Comparison of ENCODE assay signal across 9 cellular contexts in the genomic region with DNA sequence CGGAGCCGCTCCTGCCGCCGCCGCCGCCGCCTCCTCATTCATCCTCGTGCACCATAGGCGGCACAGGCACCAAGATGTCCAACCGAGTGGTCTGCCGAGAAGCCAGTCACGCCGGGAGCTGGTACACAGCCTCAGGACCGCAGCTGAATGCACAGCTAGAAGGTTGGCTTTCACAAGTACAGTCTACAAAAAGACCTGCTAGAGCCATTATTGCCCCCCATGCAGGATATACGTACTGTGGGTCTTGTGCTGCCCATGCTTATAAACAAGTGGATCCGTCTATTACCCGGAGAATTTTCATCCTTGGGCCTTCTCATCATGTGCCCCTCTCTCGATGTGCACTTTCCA. TPM values are rescaled to one million over a fixed set of nuclear protein-coding genes. Genes with fewer than 3 reads are reported as not detected.
DNase-seq lines count a peak whose midpoint lies in the region; ATAC-seq and TF ChIP-seq lines count a peak whose summit lies in the region.
"Not testable (repeated sequence)": the region's sequence is repeated elsewhere in the genome, so short reads cannot be mapped to it uniquely, and the experiment has no call there.
"Had no signal": no experiment of that assay in that cellular context is flagged by ENCODE, and none has a peak within 500 bp of the region (broad histone marks: within the 10 kb centered on the region; RNA-seq: fewer than 3 reads in every experiment).

No MANE protein-coding gene starts in this region.

- dilution Hi-C loops in mammary epithelial cell (cut with HindIII; ENCODE audit: low sequenced_read_pairs) = loop anchor here (25.0 kb wide), 1 partner anchor 382 kb away; no protein-coding TSS in a partner anchor

- peak overlapping the region; percentile 55 to 94 (median 81) for H3K27ac Mint-ChIP-seq in naive thymus-derived CD4-positive, alpha-beta T cell

- not testable (repeated sequence) for DNase-seq in HCT116 (ENCODE audit: low read depth, low spot score); Panc1 (ENCODE audit: low read depth, low spot score); activated T-cell treated with anti-CD3 and anti-CD28 coated beads, Interleukin-2, amount 50 U/mL, for 4 hours; mammary epithelial cell; naive thymus-derived CD4-positive, alpha-beta T cell; spleen

- WGBS in mammary epithelial cell (ENCODE audit: low coverage, missing lambda C conversion rate) = 22% methylated on average over 8 of the region's 18 CpGs
- 25 to 30% methylated on average over 3 to 5 of the region's 18 CpGs for WGBS in gastroesophageal sphincter (ENCODE audit: low coverage in 1 of 2), 2 donors
- 17 to 36% (median 26%) methylated on average over 4 to 10 of the region's 18 CpGs for WGBS in spleen, 5 donors

- H2AFZ ChIP-seq in ACC112 (ENCODE audit: low read length, unreplicated experiment); HCT116 (ENCODE audit: low read depth, low read length, poor library complexity, severe bottlenecking): not testable (repeated sequence)
- H2AFZ ChIP-seq in mammary epithelial cell (ENCODE audit: low read depth, low read length) = peak overlapping the region; percentile 73

- intact Hi-C loops in HCT116 (cut with micrococcal nuclease); Panc1 (cut with micrococcal nuclease; ENCODE audit: unreplicated experiment); mammary epithelial cell (cut with micrococcal nuclease); spleen (cut with DNase I; ENCODE audit: low total_unique reads): not testable (repeated sequence)
- intact Hi-C loops in naive thymus-derived CD4-positive, alpha-beta T cell (cut with micrococcal nuclease) = loop anchor here in 1 of 2 donors (5.0 kb wide), 1 partner anchor 1243 kb away; no protein-coding TSS in a partner anchor

- RAD21 ChIA-PET in HCT116 (lab: Charles Lee; ENCODE audit: low non-redundant PET in 1 of 2, low total read pairs in 2 of 2, uncharacterized antibody in 2 of 2, unreplicated experiment in 2 of 2) = not testable (repeated sequence)

- TF ChIP-seq EP300 in gastroesophageal sphincter (IDR thresholded peaks at IDR 0.05) = not testable (repeated sequence)

- H3K27me3 ChIP-seq in ACC112 (ENCODE audit: insufficient read depth, low read length); HCT116 (ENCODE audit: insufficient read depth, low read length); Panc1 (ENCODE audit: control insufficient read depth, insufficient read depth, low read length); mammary epithelial cell (ENCODE audit: insufficient read depth, low read length); gastroesophageal sphincter; naive thymus-derived CD4-positive, alpha-beta T cell (ENCODE audit: control insufficient read depth in 2 of 2, insufficient read depth in 2 of 2, low read length in 2 of 2): not testable (repeated sequence)
- H3K27me3 ChIP-seq in spleen (replicated peaks in 1 of 7) = peaks cover 0 to 26% (median 7%) of the 10 kb centered on the region in 7 donors

- not testable (repeated sequence) for H3K9me3 ChIP-seq in HCT116 (ENCODE audit: control insufficient read depth in 1 of 2, insufficient read depth in 1 of 2, low read depth in 1 of 2, low read length in 2 of 2); Panc1 (ENCODE audit: control insufficient read depth, insufficient read depth, low read depth, low read length); mammary epithelial cell (replicated peaks; ENCODE audit: insufficient read depth, low read length); gastroesophageal sphincter; naive thymus-derived CD4-positive, alpha-beta T cell (ENCODE audit: control insufficient read depth in 2 of 3, low read length in 3 of 3); spleen

- CTCF ChIA-PET in HCT116 (lab: Charles Lee); Panc1 (lab: Charles Lee); mammary epithelial cell (lab: Charles Lee; ENCODE audit: low non-redundant PET); naive thymus-derived CD4-positive, alpha-beta T cell (lab: Charles Lee): not testable (repeated sequence)

- H3K27ac ChIP-seq in ACC112 (ENCODE audit: low read depth, low read length); HCT116 (ENCODE audit: low read depth, low read length); Panc1 (ENCODE audit: low read length); mammary epithelial cell (ENCODE audit: insufficient read depth, low read depth, low read length); naive thymus-derived CD4-positive, alpha-beta T cell (ENCODE audit: low read depth, low read length): not testable (repeated sequence)
- H3K27ac ChIP-seq in gastroesophageal sphincter = peak overlapping the region in 2 of 4 donors; percentile 77 to 84
- peak overlapping the region in 1 of 8 donors; percentile 71 for H3K27ac ChIP-seq in spleen

- POLR2A ChIA-PET in HCT116 (lab: Charles Lee); Panc1 (lab: Charles Lee): not testable (repeated sequence)
- POLR2A ChIA-PET in naive thymus-derived CD4-positive, alpha-beta T cell (lab: Charles Lee) = interaction anchor here (0.7 kb wide), 1 partner anchor 38 kb away, joined by 3 read pairs; no protein-coding TSS in a partner anchor

- not testable (repeated sequence) for H4K20me1 ChIP-seq in HCT116 (ENCODE audit: insufficient read depth); mammary epithelial cell (ENCODE audit: insufficient read depth, low read length)

- not testable (repeated sequence) for BruUV-seq in HCT116 (replicated peaks; lab: Mats Ljungman, UMichigan); Panc1 (replicated peaks; lab: Mats Ljungman, UMichigan); mammary epithelial cell (replicated peaks; lab: Mats Ljungman, UMichigan)

- not testable (repeated sequence) for TF ChIP-seq RAD21 in HCT116 (IDR thresholded peaks at IDR 0.05; ENCODE audit: low read depth)

- not testable (repeated sequence) for TF ChIP-seq POLR2A in HCT116 (IDR thresholded peaks at IDR 0.05; ENCODE audit: borderline replicate concordance, extremely low read depth, insufficient read depth, insufficient read length); gastroesophageal sphincter (IDR thresholded peaks at IDR 0.05); spleen (IDR thresholded peaks at IDR 0.05)

- H3K4me1 Mint-ChIP-seq in activated T-cell treated with anti-CD3 and anti-CD28 coated beads, Interleukin-2, amount 50 U/mL, for 4 hours (ENCODE audit: low read depth) = peaks cover 24% of the 10 kb centered on the region
- H3K4me1 Mint-ChIP-seq in naive thymus-derived CD4-positive, alpha-beta T cell = peaks cover 16 to 41% (median 38%) of the 10 kb centered on the region in 7 donors

- not testable (repeated sequence) for H3K79me2 ChIP-seq in ACC112 (ENCODE audit: control insufficient read depth, insufficient read depth, low read length, unreplicated experiment); HCT116 (ENCODE audit: insufficient read depth, low read length); mammary epithelial cell (ENCODE audit: insufficient read depth, low read length)

- peak overlapping the region; percentile 82 for H3K4me3 Mint-ChIP-seq in activated T-cell treated with anti-CD3 and anti-CD28 coated beads, Interleukin-2, amount 50 U/mL, for 4 hours
- H3K4me3 Mint-ChIP-seq in naive thymus-derived CD4-positive, alpha-beta T cell = peak overlapping the region; percentile 79 to 93 (median 88)

- H3K4me3 ChIP-seq in ACC112 (ENCODE audit: low read depth, low read length) (peak overlapping the region; percentile 62), HCT116 (replicated peaks in 1 of 2; ENCODE audit: low read depth in 1 of 2, low read length in 2 of 2) (peak overlapping the region; percentile 38 to 56), Panc1 (ENCODE audit: low read depth in 2 of 2, low read length in 2 of 2) (peak overlapping the region; percentile 25 to 54), mammary epithelial cell (replicated peaks in 1 of 3; ENCODE audit: insufficient read depth in 1 of 3, low read depth in 2 of 3, low read length in 3 of 3) (peak overlapping the region in 1 of 3 experiments; percentile 43), gastroesophageal sphincter (peak overlapping the region; percentile 64 to 71), spleen (peak overlapping the region in 5 of 8 donors; percentile 16 to 67 (median 42))
- peak overlapping the region; percentile 41 for H3K4me3 ChIP-seq in naive thymus-derived CD4-positive, alpha-beta T cell (ENCODE audit: low read length)

- H3K4me2 ChIP-seq in HCT116 (ENCODE audit: low read length) = peak overlapping the region; percentile 87
- H3K4me2 ChIP-seq in mammary epithelial cell (ENCODE audit: insufficient read depth, low read depth, low read length) = peak overlapping the region; percentile 56

- not testable (repeated sequence) for TF ChIP-seq CTCF in HCT116 (IDR thresholded peaks at IDR 0.05 in 2 of 3, conservative IDR thresholded peaks at IDR 0.05 in 1 of 3; ENCODE audit: borderline replicate concordance in 1 of 3, insufficient read depth in 1 of 3, low read depth in 2 of 3, low read length in 2 of 3); Panc1 (IDR thresholded peaks at IDR 0.05); mammary epithelial cell (conservative IDR thresholded peaks at IDR 0.05 in 1 of 2, IDR thresholded peaks at IDR 0.05 in 1 of 2; ENCODE audit: extremely low read depth in 1 of 2, insufficient read depth in 1 of 2, low read depth in 1 of 2, low read length in 2 of 2); gastroesophageal sphincter (IDR thresholded peaks at IDR 0.05); spleen (IDR thresholded peaks at IDR 0.05 in 8 of 11, conservative IDR thresholded peaks at IDR 0.05 in 3 of 11)

- not testable (repeated sequence) for H3K4me1 ChIP-seq in ACC112 (ENCODE audit: control insufficient read depth, insufficient read depth, low read length, unreplicated experiment); Panc1 (ENCODE audit: control insufficient read depth, insufficient read depth, low read length)
- H3K4me1 ChIP-seq in HCT116 (ENCODE audit: control insufficient read depth in 1 of 2, insufficient read depth in 2 of 2, low read length in 2 of 2) (peaks cover 16 to 35% of the 10 kb centered on the region in 2 experiments), mammary epithelial cell (ENCODE audit: insufficient read depth, low read length) (peaks cover 28% of the 10 kb centered on the region), gastroesophageal sphincter (peaks cover 0 to 32% (median 0%) of the 10 kb centered on the region in 3 donors), spleen (peaks cover 10 to 45% (median 19%) of the 10 kb centered on the region in 6 donors)
- peaks cover 12 to 13% of the 10 kb centered on the region in 2 donors for H3K4me1 ChIP-seq in naive thymus-derived CD4-positive, alpha-beta T cell (ENCODE audit: control insufficient read depth in 2 of 2, insufficient read depth in 2 of 2, low read length in 2 of 2)

- H3K9ac ChIP-seq in HCT116 (ENCODE audit: low read length) = peak overlapping the region; percentile 50
- not testable (repeated sequence) for H3K9ac ChIP-seq in mammary epithelial cell (ENCODE audit: insufficient read depth, low read length)

- H3K9me3 Mint-ChIP-seq in activated T-cell treated with anti-CD3 and anti-CD28 coated beads, Interleukin-2, amount 50 U/mL, for 4 hours; naive thymus-derived CD4-positive, alpha-beta T cell: not testable (repeated sequence)

- ATAC-seq in HCT116; Panc1; activated T-cell treated with anti-CD3 and anti-CD28 coated beads, Interleukin-2, amount 50 U/mL, for 4 hours; gastroesophageal sphincter; naive thymus-derived CD4-positive, alpha-beta T cell: not testable (repeated sequence)

- H3K9me2 ChIP-seq in HCT116 (ENCODE audit: insufficient read depth) = not testable (repeated sequence)

- not testable (repeated sequence) for H3K27me3 Mint-ChIP-seq in activated T-cell treated with anti-CD3 and anti-CD28 coated beads, Interleukin-2, amount 50 U/mL, for 4 hours (ENCODE audit: low read depth); naive thymus-derived CD4-positive, alpha-beta T cell

- in situ Hi-C loops in Panc1 (cut with HindIII; ENCODE audit: low pct_unique_long_range_greater_than_20kb, low sequenced_read_pairs); mammary epithelial cell (cut with MboI; ENCODE audit: low sequenced_read_pairs in 2 of 2): not testable (repeated sequence)

- H3K36me3 ChIP-seq in ACC112 (ENCODE audit: insufficient read depth, low read length); HCT116 (ENCODE audit: control insufficient read depth in 1 of 2, insufficient read depth in 2 of 2, low read length in 2 of 2); Panc1 (ENCODE audit: control insufficient read depth, insufficient read depth, low read length); mammary epithelial cell (ENCODE audit: insufficient read depth, low read length); gastroesophageal sphincter; naive thymus-derived CD4-positive, alpha-beta T cell (ENCODE audit: control insufficient read depth in 2 of 3, insufficient read depth in 3 of 3, low read length in 3 of 3); spleen: not testable (repeated sequence)

- not testable (repeated sequence) for H3K36me3 Mint-ChIP-seq in activated T-cell treated with anti-CD3 and anti-CD28 coated beads, Interleukin-2, amount 50 U/mL, for 4 hours (ENCODE audit: insufficient read depth); naive thymus-derived CD4-positive, alpha-beta T cell

RNA-seq across cellular contexts. Expression of gene CBR3, which starts 4.5 kb away (rescaled TPM):
- total RNA-seq in HCT116 (2021; ENCODE audit: unreplicated experiment) (1.7 TPM), Panc1 (2021; ENCODE audit: unreplicated experiment) (1.6 TPM), mammary epithelial cell (1 to 10 TPM; 1.2 to 5.8 TPM), gastroesophageal sphincter (10 to 100 TPM in 3 of 4 donors, 1 to 10 TPM in 1; 9.6 to 20.9 (median 14.0) TPM), spleen (1 to 10 TPM; 1.4 to 3.4 (median 2.9) TPM)
- polyA plus RNA-seq in HCT116 (2012) = 0.72 and 1.9 TPM in 2 replicates
- 2.8 TPM for polyA plus RNA-seq in Panc1 (2012; ENCODE audit: insufficient read length)
- 1 to 10 TPM; 3.6 to 7.6 (median 6.7) TPM for total RNA-seq in activated T-cell treated with anti-CD3 and anti-CD28 coated beads, Interleukin-2, amount 50 U/mL, for 4 hours
- polyA plus RNA-seq in mammary epithelial cell (6.5 TPM), spleen (1 to 10 TPM; 1.7 to 4.5 (median 4.0) TPM)
- polyA minus RNA-seq in mammary epithelial cell = not detected
- total RNA-seq in naive thymus-derived CD4-positive, alpha-beta T cell = 10 to 100 TPM in 1 of 5 experiments, 1 to 10 TPM in 4; 1.3 to 22.5 (median 5.8) TPM
- polyA plus RNA-seq in naive thymus-derived CD4-positive, alpha-beta T cell = 1 to 10 TPM; 5.0 to 5.6 TPM
- total RNA-seq: OCI-LY7 had no signal

RNA-seq across cellular contexts. Expression of gene DOP1B, which starts 26.2 kb away (rescaled TPM):
- 15.4 TPM for total RNA-seq in HCT116 (2021; ENCODE audit: unreplicated experiment)
- polyA plus RNA-seq in HCT116 (2012) = 6.7 and 9.4 TPM in 2 replicates
- total RNA-seq in Panc1 (2021; ENCODE audit: unreplicated experiment) = 31.0 TPM
- polyA plus RNA-seq in Panc1 (2012; ENCODE audit: insufficient read length) = 23.5 TPM
- 10 to 100 TPM in 1 of 3 donors, 1 to 10 TPM in 2; 8.1 to 10.8 (median 9.6) TPM for total RNA-seq in activated T-cell treated with anti-CD3 and anti-CD28 coated beads, Interleukin-2, amount 50 U/mL, for 4 hours
- total RNA-seq in mammary epithelial cell = 10 to 100 TPM; 10.4 to 16.2 TPM
- polyA plus RNA-seq in mammary epithelial cell = 4.1 TPM
- polyA minus RNA-seq in mammary epithelial cell = 11.2 TPM
- total RNA-seq in gastroesophageal sphincter = 10 to 100 TPM in 2 of 4 donors, 1 to 10 TPM in 2; 7.2 to 12.0 (median 10.4) TPM
- total RNA-seq in naive thymus-derived CD4-positive, alpha-beta T cell = 10 to 100 TPM; 12.3 to 34.0 (median 15.1) TPM
- 1 to 10 TPM; 3.8 to 6.8 TPM for polyA plus RNA-seq in naive thymus-derived CD4-positive, alpha-beta T cell
- 10 to 100 TPM; 20.8 to 29.2 (median 23.3) TPM for total RNA-seq in spleen
- 1 to 10 TPM; 2.9 to 4.9 (median 3.1) TPM for polyA plus RNA-seq in spleen
